ENCODE assay signal across 9 cellular contexts in genomic region chr3:64344721-64345207, GRCh38.
A peak's percentile ranks its signal among the peaks of the same experiment; 100 is the strongest.
DNase-seq lines count a peak whose midpoint lies in the region; ATAC-seq and TF ChIP-seq lines count a peak whose summit lies in the region.
"Had no signal": no experiment of that assay in that cellular context is flagged by ENCODE, and none has a peak within 500 bp of the region (broad histone marks: within the 10 kb centered on the region; RNA-seq: fewer than 3 reads in every experiment).

No MANE protein-coding gene starts in this region.

- no peaks in the 10 kb centered on the region for H3K9me3 ChIP-seq in sigmoid colon
- no peaks in the 10 kb centered on the region for H3K9me3 ChIP-seq in CD4-positive, alpha-beta T cell (ENCODE audit: control insufficient read depth, low read length)

- H3K4me1 ChIP-seq in GM23338 (ENCODE audit: insufficient read depth) (peaks cover 31% of the 10 kb centered on the region), sigmoid colon (peaks cover 0 to 76% (median 70%) of the 10 kb centered on the region in 4 donors)

- CTCF ChIA-PET in CD4-positive, alpha-beta T cell (lab: Charles Lee), result no interaction called here

- no peak for TF ChIP-seq POLR2A in sigmoid colon (IDR thresholded peaks at IDR 0.05)

- no peak overlapping the region for H3K4me3 Mint-ChIP-seq in GM23338
- H3K4me3 Mint-ChIP-seq in CD4-positive, alpha-beta T cell, result no peak overlapping the region

- intact Hi-C loops in sigmoid colon (cut with DNase I), result loop anchor here (5.0 kb wide), 2 partner anchors 77 to 197 kb away; no protein-coding TSS in a partner anchor
- intact Hi-C loops in CD4-positive, alpha-beta T cell (cut with DNase I, micrococcal nuclease), result no loop called here

- POLR2A ChIA-PET in CD4-positive, alpha-beta T cell (lab: Charles Lee), result no interaction called here

- peak in 3 of 4 donors; percentile 17 to 66 (median 47) for TF ChIP-seq EP300 in sigmoid colon (IDR thresholded peaks at IDR 0.05)

- no peak overlapping the region for H3K4me3 ChIP-seq in GM23338
- peak overlapping the region; percentile 15; the same call in 1 of the 2 replicates for H3K4me3 ChIP-seq in WI38 (ENCODE audit: low read depth, low read length)
- H3K4me3 ChIP-seq in sigmoid colon, result peak overlapping the region in 3 of 4 donors; percentile 11 to 30 (median 12)

- no peaks in the 10 kb centered on the region for H3F3A ChIP-seq in GM23338 (replicated peaks; ENCODE audit: low read depth)

- H3K27ac ChIP-seq in GM23338 (ENCODE audit: low read depth) (peak overlapping the region; percentile 29; the same call in 1 of the 2 replicates), sigmoid colon (peak overlapping the region; percentile 76 to 90 (median 85))
- no peak overlapping the region for H3K27ac ChIP-seq in CD4-positive, alpha-beta T cell (ENCODE audit: low read depth, low read length)

- H3K36me3 ChIP-seq in GM23338 (ENCODE audit: insufficient read depth) (no peaks in the 10 kb centered on the region), sigmoid colon (no peaks in the 10 kb centered on the region)

- 0 out of 2 replicates have a peak, but pooled peaks cover 3% of the 10 kb centered on the region for H3K9me2 ChIP-seq in GM23338 (ENCODE audit: insufficient read depth)

- no peaks in the 10 kb centered on the region for H4K20me1 ChIP-seq in GM23338 (replicated peaks; ENCODE audit: insufficient read depth)

- TF ChIP-seq CTCF in GM23338 (conservative IDR thresholded peaks at IDR 0.05; ENCODE audit: low read depth in 2 of 2), result no peak
- TF ChIP-seq CTCF in WI38 (IDR thresholded peaks at IDR 0.05; ENCODE audit: low read depth, low read length), result no peak
- no peak for TF ChIP-seq CTCF in sigmoid colon (IDR thresholded peaks at IDR 0.05)
- no peak for TF ChIP-seq CTCF in CD4-positive, alpha-beta T cell (IDR thresholded peaks at IDR 0.05)

- H2AFZ ChIP-seq in GM23338, result no peak overlapping the region

- peaks cover 52% of the 10 kb centered on the region for H3K4me1 Mint-ChIP-seq in GM23338
- no peaks in the 10 kb centered on the region for H3K4me1 Mint-ChIP-seq in CD4-positive, alpha-beta T cell (ENCODE audit: low read depth)

- H3K9me3 Mint-ChIP-seq in GM23338, result no peaks in the 10 kb centered on the region
- H3K9me3 Mint-ChIP-seq in CD4-positive, alpha-beta T cell, result no peaks in the 10 kb centered on the region

- H3K27me3 ChIP-seq in GM23338 (ENCODE audit: insufficient read depth) (no peaks in the 10 kb centered on the region), sigmoid colon (no peaks in the 10 kb centered on the region)
- H3K27me3 ChIP-seq in CD4-positive, alpha-beta T cell (ENCODE audit: control insufficient read depth, insufficient read depth, low read length), result no peaks in the 10 kb centered on the region

- peaks cover 5% of the 10 kb centered on the region for H3K27me3 Mint-ChIP-seq in GM23338 (ENCODE audit: insufficient read depth, low read depth, poor library complexity)
- H3K27me3 Mint-ChIP-seq in CD4-positive, alpha-beta T cell, result peaks cover 20% of the 10 kb centered on the region

- peak overlapping the region; percentile 85; the same call in 1 of the 2 replicates for H3K27ac Mint-ChIP-seq in GM23338
- H3K27ac Mint-ChIP-seq in CD4-positive, alpha-beta T cell, result no peak overlapping the region

- H3K79me2 ChIP-seq in GM23338 (replicated peaks; ENCODE audit: insufficient read depth), result no peaks in the 10 kb centered on the region

- WGBS in sigmoid colon, 2 donors, result 70 to 71% methylated on average over 4 of the region's 4 CpGs

- 0 out of 2 replicates have a peak overlapping the region, but pooled peaks have one; percentile 41 for H3K4me2 ChIP-seq in GM23338

- ATAC-seq in GM23338, result peak; percentile 83
- no peak for ATAC-seq in CD4-positive, alpha-beta T cell (ENCODE audit: poor library complexity)
- ATAC-seq in GM21576 (IDR thresholded peaks at IDR 0.05; ENCODE audit: unreplicated experiment), result no peak
- ATAC-seq in GM19455 (IDR thresholded peaks at IDR 0.05; ENCODE audit: unreplicated experiment), result no peak

- H3K36me3 Mint-ChIP-seq in GM23338 (ENCODE audit: low read depth), result no peaks in the 10 kb centered on the region
- no peaks in the 10 kb centered on the region for H3K36me3 Mint-ChIP-seq in CD4-positive, alpha-beta T cell (ENCODE audit: low read depth)

- DNase-seq in GM23338 (ENCODE audit: low spot score), result peak; percentile 70
- DNase-seq in glomerular visceral epithelial cell (ENCODE audit: extremely low spot score), result peak; percentile 91
- DNase-seq in sigmoid colon, result peak; percentile 84
- DNase-seq in CD4-positive, alpha-beta T cell, result no peak
- no peak for DNase-seq in activated T-cell treated with anti-CD3 and anti-CD28 coated beads, Interleukin-2, amount 50 U/mL, for 48 hours
- DNase-seq: activated naive CD4-positive, alpha-beta T cell treated with Interleukin-2 at 50 U/mL for 16 hours had no signal

TF ChIP-seq in GM23338, 12 proteins besides CTCF, POLR2A, EP300 and RAD21:
- TF ChIP-seq ZNF114 (CRISPR knock-in tag; IDR thresholded peaks at IDR 0.05) (peak; percentile 63; the same call in 1 of the 2 replicates), CREB1 (CRISPR knock-in tag; IDR thresholded peaks at IDR 0.05; ENCODE audit: low read depth) (peak; percentile 46; the same call in 1 of the 2 replicates), NANOG (IDR thresholded peaks at IDR 0.05; ENCODE audit: borderline replicate concordance) (no peak), POLR2AphosphoS5 (IDR thresholded peaks at IDR 0.05; ENCODE audit: low read depth) (no peak), EZH2phosphoT487 (IDR thresholded peaks at IDR 0.05; ENCODE audit: unreplicated experiment) (no peak), JUNB (IDR thresholded peaks at IDR 0.05; ENCODE audit: unreplicated experiment) (no peak), ZNF462 (CRISPR knock-in tag; IDR thresholded peaks at IDR 0.05) (peak; percentile 95)
- TF ChIP-seq, protein P1, sequence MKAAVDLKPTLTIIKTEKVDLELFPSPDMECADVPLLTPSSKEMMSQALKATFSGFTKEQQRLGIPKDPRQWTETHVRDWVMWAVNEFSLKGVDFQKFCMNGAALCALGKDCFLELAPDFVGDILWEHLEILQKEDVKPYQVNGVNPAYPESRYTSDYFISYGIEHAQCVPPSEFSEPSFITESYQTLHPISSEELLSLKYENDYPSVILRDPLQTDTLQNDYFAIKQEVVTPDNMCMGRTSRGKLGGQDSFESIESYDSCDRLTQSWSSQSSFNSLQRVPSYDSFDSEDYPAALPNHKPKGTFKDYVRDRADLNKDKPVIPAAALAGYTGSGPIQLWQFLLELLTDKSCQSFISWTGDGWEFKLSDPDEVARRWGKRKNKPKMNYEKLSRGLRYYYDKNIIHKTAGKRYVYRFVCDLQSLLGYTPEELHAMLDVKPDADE (IDR thresholded peaks at IDR 0.05), result no peak

Comparison
In these comparisons a context has a peak if more than half of its experiments do, and no peak if none do; other contexts are left out.
1. DNase-seq: peak in GM23338 (single experiment), glomerular visceral epithelial cell (single experiment) and sigmoid colon (single experiment); none in CD4-positive, alpha-beta T cell (0 of 10) and activated T-cell treated with anti-CD3 and anti-CD28 coated beads, Interleukin-2, amount 50 U/mL, for 48 hours (0 of 2).